ENCODE assay signal across 8 cellular contexts in the genomic region with DNA sequence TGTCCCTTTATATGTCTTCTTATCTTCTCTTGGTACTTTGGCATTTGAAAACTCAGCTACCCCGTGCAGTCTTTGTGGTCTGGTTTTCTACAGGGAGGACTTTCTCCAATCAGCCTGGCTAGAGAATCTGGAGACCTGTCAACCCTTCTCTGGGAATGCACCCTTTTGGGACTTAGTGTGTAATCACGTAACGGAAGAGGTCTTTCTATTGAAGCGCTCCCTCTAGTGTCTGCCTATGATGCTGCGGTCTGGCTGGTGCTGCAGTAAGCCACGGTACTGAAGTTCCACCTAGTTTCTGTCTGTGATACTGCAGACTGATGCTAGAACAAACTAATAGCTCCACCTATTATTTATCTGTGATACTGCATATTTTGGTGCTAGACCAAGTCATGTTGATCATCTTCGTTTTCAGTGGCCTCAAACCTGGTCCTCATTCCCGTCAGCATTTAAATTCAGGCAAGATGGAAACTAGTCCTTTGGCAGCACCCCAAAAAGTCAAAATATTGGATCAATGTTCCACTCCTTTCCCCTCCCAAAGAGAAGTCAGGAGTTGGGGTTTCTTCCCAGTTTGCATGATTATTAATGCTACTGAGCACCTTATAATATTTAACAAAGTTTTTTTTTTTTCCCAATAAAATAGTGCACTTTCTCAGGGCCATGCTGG. TPM values are rescaled to one million over a fixed set of nuclear protein-coding genes. Genes with fewer than 3 reads are reported as not detected.
DNase-seq lines count a peak whose midpoint lies in the region; ATAC-seq, FAIRE-seq and TF ChIP-seq lines count a peak whose summit lies in the region.

No MANE protein-coding gene starts in this region.

- no peaks in the 10 kb centered on the region for H3K36me3 ChIP-seq in astrocyte (ENCODE audit: insufficient read depth, low read length)
- no peaks in the 10 kb centered on the region for H3K36me3 ChIP-seq in hepatocyte (replicated peaks; ENCODE audit: insufficient read depth, low read depth)

- TF ChIP-seq CTCF in astrocyte (IDR thresholded peaks at IDR 0.05; ENCODE audit: insufficient read depth, low read depth, low read length) (peak; percentile 100), hepatocyte (IDR thresholded peaks at IDR 0.05; ENCODE audit: poor library complexity) (peak; percentile 95)

- H3K27ac ChIP-seq in astrocyte (ENCODE audit: low read depth, low read length) (no peak overlapping the region), hepatocyte (no peak overlapping the region)

- H3K36me3 Mint-ChIP-seq in astrocyte (ENCODE audit: low read depth, unreplicated experiment), result no peaks in the 10 kb centered on the region

- FAIRE-seq in A204.1 (lab: Jason Lieb, UNC) (peak; percentile 97), astrocyte (lab: Jason Lieb, UNC) (peak; percentile 91)

- peaks cover 9% of the 10 kb centered on the region for H3K4me1 Mint-ChIP-seq in astrocyte (ENCODE audit: low read depth, unreplicated experiment)

- H4K20me1 ChIP-seq in astrocyte (ENCODE audit: insufficient read depth, low read length) (no peaks in the 10 kb centered on the region), hepatocyte (ENCODE audit: insufficient read depth, poor library complexity, severe bottlenecking) (no peaks in the 10 kb centered on the region)

- H3K4me3 ChIP-seq in astrocyte (ENCODE audit: insufficient read depth, low read depth, low read length), result no peak overlapping the region
- H3K4me3 ChIP-seq in hepatocyte, result no peak overlapping the region

- no peak overlapping the region for H3K4me2 ChIP-seq in astrocyte (ENCODE audit: low read length)
- no peak overlapping the region for H3K4me2 ChIP-seq in hepatocyte

- no peak overlapping the region for H2AFZ ChIP-seq in astrocyte (ENCODE audit: low read depth, low read length)
- H2AFZ ChIP-seq in hepatocyte, result no peak overlapping the region

- 7% methylated on average over 8 of the region's 8 CpGs for WGBS in hepatocyte (ENCODE audit: low lambda C conversion rate, missing lambda C conversion rate)

- peaks cover 10% of the 10 kb centered on the region for H3K27me3 ChIP-seq in astrocyte (ENCODE audit: insufficient read depth, low read length)
- peaks cover 9% of the 10 kb centered on the region for H3K27me3 ChIP-seq in hepatocyte

- no peak overlapping the region for H3K4me3 Mint-ChIP-seq in astrocyte (ENCODE audit: unreplicated experiment)

- H3K4me1 ChIP-seq in astrocyte (ENCODE audit: insufficient read depth, low read length) (no peaks in the 10 kb centered on the region), hepatocyte (ENCODE audit: insufficient read depth) (peaks cover 4% of the 10 kb centered on the region)

- H3K9me3 Mint-ChIP-seq in astrocyte (ENCODE audit: unreplicated experiment), result peaks cover 15% of the 10 kb centered on the region

- no peak overlapping the region for H3K27ac Mint-ChIP-seq in astrocyte (ENCODE audit: unreplicated experiment)

- ATAC-seq in GM18519 (IDR thresholded peaks at IDR 0.05; ENCODE audit: low FRiP score, unreplicated experiment) (peak; percentile 94), HG03039 (IDR thresholded peaks at IDR 0.05; ENCODE audit: unreplicated experiment) (peak; percentile 93)

- H3K79me2 ChIP-seq in astrocyte (ENCODE audit: insufficient read depth, low read length), result no peaks in the 10 kb centered on the region
- no peaks in the 10 kb centered on the region for H3K79me2 ChIP-seq in hepatocyte

- H3K9me3 ChIP-seq in astrocyte (ENCODE audit: insufficient read depth, low read depth, low read length) (no peaks in the 10 kb centered on the region), hepatocyte (ENCODE audit: low read depth) (no peaks in the 10 kb centered on the region)

- peaks cover 9% of the 10 kb centered on the region for H3K27me3 Mint-ChIP-seq in astrocyte (ENCODE audit: low read depth, unreplicated experiment)

- H3K9me2 ChIP-seq in hepatocyte (replicated peaks; ENCODE audit: insufficient read depth), result no peaks in the 10 kb centered on the region

- H3K9ac ChIP-seq in astrocyte (ENCODE audit: low read length), result no peak overlapping the region

- DNase-seq in NCI-H2029 (lab: John Stamatoyannopoulos, UW) (peak; percentile 66), T-helper 22 cell (ENCODE audit: low read depth) (peak; percentile 57), astrocyte (ENCODE audit: low read depth) (peak; percentile 82), hepatocyte (ENCODE audit: low spot score) (peak; percentile 92), smooth muscle cell of the brain vasculature (ENCODE audit: low read depth, low spot score) (peak; percentile 77)

RNA-seq across cellular contexts. Expression of a gene that starts 12.5 kb away (rescaled TPM):
- total RNA-seq in astrocyte, result not detected in 2 replicates
- total RNA-seq in hepatocyte, result not detected in 2 replicates
- polyA plus RNA-seq in hepatocyte, result not detected in 2 replicates

RNA-seq across cellular contexts. Expression of a gene that starts 37.0 kb away (rescaled TPM):
- total RNA-seq in astrocyte (78.3 and 96.0 TPM in 2 replicates), hepatocyte (36.0 and 42.5 TPM in 2 replicates)
- 92.4 and 98.8 TPM in 2 replicates for polyA plus RNA-seq in hepatocyte

RNA-seq across cellular contexts. Expression of a gene that starts 53.8 kb away (rescaled TPM):
- not detected in 2 replicates for total RNA-seq in astrocyte
- not detected in 2 replicates for total RNA-seq in hepatocyte
- not detected in 2 replicates for polyA plus RNA-seq in hepatocyte
